1 cellular context compared by ENCODE assay signal in genomic region chr1:24640288-24640687, GRCh38.
TF ChIP-seq lines count a peak whose summit lies in the region.

No MANE protein-coding gene starts in this region.

TF ChIP-seq in WTC11, 78 proteins besides CTCF, POLR2A, EP300 and RAD21 (continued from another document):
- TF ChIP-seq PREB (CRISPR knock-in tag; IDR thresholded peaks at IDR 0.05; ENCODE audit: borderline replicate concordance): no peak
